1 cellular context compared by ENCODE assay signal in genomic region chr1:153976819-153977249, GRCh38.
TF ChIP-seq lines count a peak whose summit lies in the region.

No MANE protein-coding gene starts in this region.

TF ChIP-seq in IMR-90, 13 proteins besides CTCF, POLR2A, EP300 and RAD21 (continued from another document):
- no peak for TF ChIP-seq ELK1 (IDR thresholded peaks at IDR 0.05; ENCODE audit: borderline replicate concordance, low read depth, low read length)
TF ChIP-seq in IMR-90: peak in this region for 0.
